In the genomic region with DNA sequence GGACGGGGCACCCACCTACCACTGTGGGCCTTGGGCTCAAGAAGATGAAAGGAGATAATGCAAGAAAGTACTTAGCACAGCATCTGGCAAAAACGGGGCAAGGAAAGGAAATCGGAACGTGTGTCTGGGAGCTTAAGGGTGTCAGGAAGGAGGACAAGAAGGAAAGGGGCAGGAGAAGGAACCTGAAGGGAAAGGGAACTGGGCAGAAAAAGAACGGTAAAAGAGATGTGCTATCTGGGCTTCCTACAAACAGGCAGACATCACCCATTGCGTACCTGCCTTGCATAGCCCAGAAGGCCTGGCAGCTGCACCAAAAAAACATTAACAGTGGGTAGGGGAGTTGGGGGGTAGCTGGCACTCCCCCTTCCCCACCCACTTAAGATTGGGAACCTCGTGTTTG, we compare ENCODE assay signal across 1 cellular context.
TF ChIP-seq lines count a peak whose summit lies in the region.

No MANE protein-coding gene starts in this region.

TF ChIP-seq in GM23338, 12 proteins besides CTCF, POLR2A, EP300 and RAD21 (continued from another document):
- TF ChIP-seq EZH2phosphoT487 (IDR thresholded peaks at IDR 0.05; ENCODE audit: unreplicated experiment): no peak
- TF ChIP-seq STAT1 (IDR thresholded peaks at IDR 0.05; ENCODE audit: unreplicated experiment): no peak
